8 cellular contexts compared by ENCODE assay signal in the genomic region with DNA sequence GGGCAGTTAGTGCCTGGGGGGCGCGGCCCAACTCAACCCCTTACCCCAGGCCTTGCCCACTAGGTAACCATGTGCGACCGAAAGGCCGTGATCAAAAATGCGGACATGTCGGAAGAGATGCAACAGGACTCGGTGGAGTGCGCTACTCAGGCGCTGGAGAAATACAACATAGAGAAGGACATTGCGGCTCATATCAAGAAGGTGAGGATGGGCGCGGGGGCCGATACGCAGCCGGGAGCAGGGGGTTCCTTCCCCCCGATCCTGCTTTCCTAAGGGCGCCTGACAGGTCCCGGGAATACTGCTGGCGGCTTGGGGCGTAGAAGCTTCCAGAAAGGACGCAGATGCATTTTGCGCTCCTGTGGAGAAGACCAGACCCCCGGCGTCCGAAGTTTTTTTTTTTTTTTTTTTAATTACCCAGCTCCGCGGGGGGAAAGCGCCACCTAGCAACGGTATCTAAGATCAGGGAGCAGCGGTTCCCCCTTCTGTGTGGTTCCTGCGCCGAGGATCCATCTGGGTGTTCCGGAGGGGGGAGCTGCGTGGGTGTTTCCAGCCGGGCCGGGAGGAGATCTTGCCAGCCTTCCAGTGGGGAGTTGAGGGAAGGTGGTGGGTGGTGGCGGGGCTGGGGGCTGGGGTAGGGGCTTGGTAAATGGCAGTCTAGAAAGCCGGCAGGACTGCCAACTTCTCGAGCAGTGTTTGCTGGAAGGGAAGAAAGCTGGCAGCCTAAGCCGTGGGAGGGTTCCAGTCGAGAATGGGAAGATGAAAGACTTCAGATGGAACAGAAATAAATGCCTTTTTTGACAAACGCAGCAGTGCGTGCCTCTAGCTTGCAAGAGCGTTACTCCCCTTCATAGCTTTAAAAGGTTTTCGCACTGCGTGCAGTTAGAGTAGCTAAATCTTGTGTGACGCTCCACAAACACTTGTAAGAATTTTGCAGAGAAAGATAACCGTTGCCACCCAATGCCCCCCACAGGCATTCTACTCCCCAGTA. TPM values are rescaled to one million over a fixed set of nuclear protein-coding genes. Genes with fewer than 3 reads are reported as not detected.
DNase-seq lines count a peak whose midpoint lies in the region; ATAC-seq and TF ChIP-seq lines count a peak whose summit lies in the region.

No MANE protein-coding gene starts in this region.

- H3K4me1 ChIP-seq in esophagus squamous epithelium: peaks cover 8 to 36% (median 22%) of the 10 kb centered on the region in 3 donors

- peak in 1 of 6 experiments; percentile 15 for TF ChIP-seq CTCF in esophagus squamous epithelium (IDR thresholded peaks at IDR 0.05)

- peak overlapping the region; percentile 82 to 99 (median 90) for H3K4me3 ChIP-seq in esophagus squamous epithelium

- no peaks in the 10 kb centered on the region for H3K9me3 ChIP-seq in esophagus squamous epithelium

- no peak for TF ChIP-seq POLR2A in esophagus squamous epithelium (IDR thresholded peaks at IDR 0.05)

- peak; percentile 11 for ATAC-seq in HG02852 (IDR thresholded peaks at IDR 0.05; ENCODE audit: unreplicated experiment)
- peak in 1 of 2 donors; percentile 14 for ATAC-seq in activated T-cell treated with anti-CD3 and anti-CD28 coated beads, Interleukin-2, amount 50 U/mL, for 72 hours (replicated peaks in 1 of 2)
- peak; percentile 27 to 32 for ATAC-seq in naive B cell (ENCODE audit: low read depth in 2 of 2)
- ATAC-seq in stimulated activated naive B cell treated with anti-CD40 and anti-IgM and Interleukin-4, amounts not matched to agents 10 μg/mL and 1 μg/mL and 100 μg/mL, for 72 hours (replicated peaks): peak; percentile 36 to 41

- peak overlapping the region; percentile 93 to 97 for H3K4me3 Mint-ChIP-seq in activated T-cell treated with anti-CD3 and anti-CD28 coated beads, Interleukin-2, amount 50 U/mL, for 72 hours
- peak overlapping the region; percentile 82 to 98 (median 92) for H3K4me3 Mint-ChIP-seq in naive B cell
- H3K4me3 Mint-ChIP-seq in stimulated activated naive B cell treated with anti-CD40 and anti-IgM and Interleukin-4, amounts not matched to agents 10 μg/mL and 1 μg/mL and 100 μg/mL, for 72 hours: peak overlapping the region; percentile 91 to 94

- H3K27ac Mint-ChIP-seq in activated T-cell treated with anti-CD3 and anti-CD28 coated beads, Interleukin-2, amount 50 U/mL, for 72 hours: peak overlapping the region; percentile 86
- peak overlapping the region; percentile 92 to 98 (median 95) for H3K27ac Mint-ChIP-seq in naive B cell
- peak overlapping the region; percentile 96 for H3K27ac Mint-ChIP-seq in stimulated activated naive B cell treated with anti-CD40 and anti-IgM and Interleukin-4, amounts not matched to agents 10 μg/mL and 1 μg/mL and 100 μg/mL, for 72 hours

- intact Hi-C loops in esophagus squamous epithelium (cut with DNase I): no loop called here

- WGBS in esophagus squamous epithelium, 2 donors: 1% methylated on average over 25 to 33 of the region's 49 CpGs

- peaks cover 33% of the 10 kb centered on the region for H3K4me1 Mint-ChIP-seq in activated T-cell treated with anti-CD3 and anti-CD28 coated beads, Interleukin-2, amount 50 U/mL, for 72 hours (ENCODE audit: low read depth)
- H3K4me1 Mint-ChIP-seq in naive B cell: peaks cover 30 to 32% (median 31%) of the 10 kb centered on the region in 3 donors
- H3K4me1 Mint-ChIP-seq in stimulated activated naive B cell treated with anti-CD40 and anti-IgM and Interleukin-4, amounts not matched to agents 10 μg/mL and 1 μg/mL and 100 μg/mL, for 72 hours: peaks cover 22 to 38% of the 10 kb centered on the region in 2 donors

- no peaks in the 10 kb centered on the region for H3K27me3 Mint-ChIP-seq in activated T-cell treated with anti-CD3 and anti-CD28 coated beads, Interleukin-2, amount 50 U/mL, for 72 hours (ENCODE audit: low read depth)
- H3K27me3 Mint-ChIP-seq in naive B cell: no peaks in the 10 kb centered on the region
- H3K27me3 Mint-ChIP-seq in stimulated activated naive B cell treated with anti-CD40 and anti-IgM and Interleukin-4, amounts not matched to agents 10 μg/mL and 1 μg/mL and 100 μg/mL, for 72 hours: no peaks in the 10 kb centered on the region

- peaks cover 0 to 41% (median 10%) of the 10 kb centered on the region in 3 donors for H3K36me3 ChIP-seq in esophagus squamous epithelium

- peaks cover 6 to 13% of the 10 kb centered on the region in 2 donors for H3K36me3 Mint-ChIP-seq in activated T-cell treated with anti-CD3 and anti-CD28 coated beads, Interleukin-2, amount 50 U/mL, for 72 hours (ENCODE audit: insufficient read depth in 2 of 2)
- H3K36me3 Mint-ChIP-seq in naive B cell: no peaks in the 10 kb centered on the region
- H3K36me3 Mint-ChIP-seq in stimulated activated naive B cell treated with anti-CD40 and anti-IgM and Interleukin-4, amounts not matched to agents 10 μg/mL and 1 μg/mL and 100 μg/mL, for 72 hours: peaks cover 26 to 44% of the 10 kb centered on the region in 2 donors

- no peaks in the 10 kb centered on the region for H3K27me3 ChIP-seq in esophagus squamous epithelium

- H3K27ac ChIP-seq in esophagus squamous epithelium: peak overlapping the region; percentile 89 to 95 (median 94)

- DNase-seq in DMS 273 (lab: John Stamatoyannopoulos, UW; ENCODE audit: unreplicated experiment): peak; percentile 67
- no peak for DNase-seq in DMS 273 treated with DMSO at 0.1 percent for 48 hours (lab: John Stamatoyannopoulos, UW)
- peak; percentile 42 for DNase-seq in NOMO-1 treated with DMSO at 0.1 percent for 48 hours (lab: John Stamatoyannopoulos, UW; ENCODE audit: unreplicated experiment)
- peak; percentile 46 to 54 for DNase-seq in activated T-cell treated with anti-CD3 and anti-CD28 coated beads, Interleukin-2, amount 50 U/mL, for 72 hours
- DNase-seq in esophagus squamous epithelium (lab: John Stamatoyannopoulos, UW): no peak
- DNase-seq in naive B cell: peak; percentile 57
- peak; percentile 16 for DNase-seq in stimulated activated naive B cell treated with anti-CD40 and anti-IgM and Interleukin-4, amounts not matched to agents 10 μg/mL and 1 μg/mL and 100 μg/mL, for 72 hours

- H3K9me3 Mint-ChIP-seq in activated T-cell treated with anti-CD3 and anti-CD28 coated beads, Interleukin-2, amount 50 U/mL, for 72 hours: no peaks in the 10 kb centered on the region
- H3K9me3 Mint-ChIP-seq in naive B cell: no peaks in the 10 kb centered on the region
- H3K9me3 Mint-ChIP-seq in stimulated activated naive B cell treated with anti-CD40 and anti-IgM and Interleukin-4, amounts not matched to agents 10 μg/mL and 1 μg/mL and 100 μg/mL, for 72 hours: no peaks in the 10 kb centered on the region

RNA-seq across cellular contexts. Expression of a gene that starts 0.7 kb away (rescaled TPM):
- total RNA-seq in activated T-cell treated with anti-CD3 and anti-CD28 coated beads, Interleukin-2, amount 50 U/mL, for 72 hours: 100 to 1,000 TPM; 115 to 119 TPM
- total RNA-seq in esophagus squamous epithelium: 100 to 1,000 TPM; 368 to 605 (median 490) TPM
- polyA plus RNA-seq in naive B cell (ENCODE audit: low read depth in 6 of 6): 100 to 1,000 TPM; 206 to 326 (median 268) TPM

RNA-seq across cellular contexts. Expression of a gene that starts 27.1 kb away (rescaled TPM):
- total RNA-seq in activated T-cell treated with anti-CD3 and anti-CD28 coated beads, Interleukin-2, amount 50 U/mL, for 72 hours: 100 to 1,000 TPM; 158 to 165 TPM
- total RNA-seq in esophagus squamous epithelium: 100 to 1,000 TPM in 1 of 4 donors, 10 to 100 TPM in 3; 85.6 to 128 (median 93.2) TPM
- 100 to 1,000 TPM; 208 to 293 (median 218) TPM for polyA plus RNA-seq in naive B cell (ENCODE audit: low read depth in 6 of 6)

RNA-seq across cellular contexts. Expression of a gene that starts 32.3 kb away (rescaled TPM):
- 10 to 100 TPM; 28.9 to 36.7 TPM for total RNA-seq in activated T-cell treated with anti-CD3 and anti-CD28 coated beads, Interleukin-2, amount 50 U/mL, for 72 hours
- 10 to 100 TPM; 12.2 to 27.7 (median 20.3) TPM for total RNA-seq in esophagus squamous epithelium
- 10 to 100 TPM; 25.2 to 56.5 (median 35.1) TPM for polyA plus RNA-seq in naive B cell (ENCODE audit: low read depth in 6 of 6)

RNA-seq across cellular contexts. Expression of a gene that starts 37.5 kb away (rescaled TPM):
- 100 to 1,000 TPM; 198 to 200 TPM for total RNA-seq in activated T-cell treated with anti-CD3 and anti-CD28 coated beads, Interleukin-2, amount 50 U/mL, for 72 hours
- 100 to 1,000 TPM in 3 of 4 donors, 10 to 100 TPM in 1; 93.9 to 163 (median 120) TPM for total RNA-seq in esophagus squamous epithelium
- 100 to 1,000 TPM in 2 of 6 donors, 10 to 100 TPM in 4; 77.2 to 133 (median 94.7) TPM for polyA plus RNA-seq in naive B cell (ENCODE audit: low read depth in 6 of 6)

RNA-seq across cellular contexts. Expression of a gene that starts 50.4 kb away (rescaled TPM):
- 10 to 100 TPM; 29.4 to 37.9 TPM for total RNA-seq in activated T-cell treated with anti-CD3 and anti-CD28 coated beads, Interleukin-2, amount 50 U/mL, for 72 hours
- total RNA-seq in esophagus squamous epithelium: 10 to 100 TPM in 3 of 4 donors, 1 to 10 TPM in 1; 8.1 to 19.8 (median 14.2) TPM
- 10 to 100 TPM in 5 of 6 donors, 1 to 10 TPM in 1; 9.7 to 16.3 (median 14.5) TPM for polyA plus RNA-seq in naive B cell (ENCODE audit: low read depth in 6 of 6)

Comparison
In these comparisons a context has a peak if more than half of its experiments do, and no peak if none do; other contexts are left out.
1. DNase-seq: peak in DMS 273 (single experiment), NOMO-1 treated with DMSO at 0.1 percent for 48 hours (single experiment), activated T-cell treated with anti-CD3 and anti-CD28 coated beads, Interleukin-2, amount 50 U/mL, for 72 hours (2 of 2), naive B cell (single experiment) and stimulated activated naive B cell treated with anti-CD40 and anti-IgM and Interleukin-4, amounts not matched to agents 10 μg/mL and 1 μg/mL and 100 μg/mL, for 72 hours (single experiment); none in DMS 273 treated with DMSO at 0.1 percent for 48 hours (single experiment) and esophagus squamous epithelium (single experiment).
2. Peak in every context shown above with its lines, with median percentiles within 50 percentile points of each other: H3K27ac Mint-ChIP-seq and H3K4me3 Mint-ChIP-seq.